Comparison of ENCODE assay signal across 1 cellular context in genomic region chr4:8241895-8242696, GRCh38.
A peak's percentile ranks its signal among the peaks of the same experiment; 100 is the strongest.
TF ChIP-seq lines count a peak whose summit lies in the region.

No MANE protein-coding gene starts in this region.

TF ChIP-seq in HepG2, 621 proteins besides CTCF, POLR2A, EP300 and RAD21 (continued from another document):
- TF ChIP-seq ZBTB33 (CRISPR knock-in tag; IDR thresholded peaks at IDR 0.05) (peak; percentile 83), HNRNPUL1 (IDR thresholded peaks at IDR 0.05; ENCODE audit: low read depth, low read length) (no peak), TFDP2 (CRISPR knock-in tag; IDR thresholded peaks at IDR 0.05) (peak; percentile 31; the same call in 1 of the 2 replicates), NFKB2 (CRISPR knock-in tag; IDR thresholded peaks at IDR 0.05; ENCODE audit: borderline replicate concordance) (peak; percentile 23; the same call in 1 of the 2 replicates), ZNF253 (CRISPR knock-in tag; IDR thresholded peaks at IDR 0.05; ENCODE audit: borderline replicate concordance) (no peak), MAX (IDR thresholded peaks at IDR 0.05) (peak; percentile 35; the same call in 1 of the 2 replicates), KDM5B (CRISPR knock-in tag; IDR thresholded peaks at IDR 0.05; ENCODE audit: borderline replicate concordance) (peak; percentile 48; the same call in 1 of the 2 replicates), LCORL (IDR thresholded peaks at IDR 0.05) (no peak), LCORL (CRISPR knock-in tag; IDR thresholded peaks at IDR 0.05) (peak; percentile 67; the same call in 1 of the 2 replicates), SOX6 (IDR thresholded peaks at IDR 0.05) (no peak), SOX6 (CRISPR knock-in tag; IDR thresholded peaks at IDR 0.05) (0 out of 2 replicates have a peak, but pooled peaks have one; percentile 27), PAF1 (CRISPR knock-in tag; IDR thresholded peaks at IDR 0.05) (no peak), ZFX (CRISPR knock-in tag; IDR thresholded peaks at IDR 0.05; ENCODE audit: low read depth) (0 out of 2 replicates have a peak, but pooled peaks have one; percentile 13), ZNF180 (CRISPR knock-in tag; IDR thresholded peaks at IDR 0.05; ENCODE audit: borderline replicate concordance, low read depth) (no peak), CHD4 (IDR thresholded peaks at IDR 0.05; ENCODE audit: borderline replicate concordance, low read length) (no peak), KDM2A (CRISPR knock-in tag; IDR thresholded peaks at IDR 0.05; ENCODE audit: borderline replicate concordance, low read depth) (peak; percentile 91), AGO1 (IDR thresholded peaks at IDR 0.05; ENCODE audit: low read depth, low read length, poor library complexity, severe bottlenecking) (peak; percentile 91), AKNA (CRISPR knock-in tag; IDR thresholded peaks at IDR 0.05; ENCODE audit: borderline replicate concordance) (no peak), ATF2 (CRISPR knock-in tag; IDR thresholded peaks at IDR 0.05) (no peak; the same call in 1 of the 2 replicates), PTBP1 (IDR thresholded peaks at IDR 0.05; ENCODE audit: low read depth, low read length, poor library complexity, severe bottlenecking) (no peak), ZNF280D (CRISPR knock-in tag; IDR thresholded peaks at IDR 0.05) (no peak), NR2F6 (IDR thresholded peaks at IDR 0.05) (no peak), NR2F6 (CRISPR knock-in tag; IDR thresholded peaks at IDR 0.05) (peak; percentile 36; the same call in 1 of the 2 replicates), MEF2D (CRISPR knock-in tag; IDR thresholded peaks at IDR 0.05) (0 out of 2 replicates have a peak, but pooled peaks have one; percentile 20), SP4 (CRISPR knock-in tag; IDR thresholded peaks at IDR 0.05) (peak; percentile 64; the same call in 1 of the 2 replicates), MEIS2 (CRISPR knock-in tag; IDR thresholded peaks at IDR 0.05) (0 out of 2 replicates have a peak, but pooled peaks have one; percentile 24), HNF4A (CRISPR knock-in tag; IDR thresholded peaks at IDR 0.05) (0 out of 2 replicates have a peak, but pooled peaks have one; percentile 13), ZNF207 (IDR thresholded peaks at IDR 0.05; ENCODE audit: borderline replicate concordance) (no peak), KDM3A (CRISPR knock-in tag; IDR thresholded peaks at IDR 0.05; ENCODE audit: low read depth) (no peak), SATB2 (CRISPR knock-in tag; IDR thresholded peaks at IDR 0.05) (no peak), RBFOX2 (IDR thresholded peaks at IDR 0.05; ENCODE audit: low read depth, low read length) (0 out of 2 replicates have a peak, but pooled peaks have one; percentile 23), ZC3H13 (CRISPR knock-in tag; IDR thresholded peaks at IDR 0.05) (peak; percentile 50; the same call in 1 of the 2 replicates)
